Comparison of ENCODE assay signal across 12 cellular contexts in genomic region chr3:59709702-59710555, GRCh38.
A peak's percentile ranks its signal among the peaks of the same experiment; 100 is the strongest.
DNase-seq lines count a peak whose midpoint lies in the region; ATAC-seq and TF ChIP-seq lines count a peak whose summit lies in the region.
"Had no signal": no experiment of that assay in that cellular context is flagged by ENCODE, and none has a peak within 500 bp of the region (broad histone marks: within the 10 kb centered on the region; RNA-seq: fewer than 3 reads in every experiment).

No MANE protein-coding gene starts in this region.

- dilution Hi-C loops in mammary epithelial cell (cut with HindIII; ENCODE audit: low sequenced_read_pairs) = no loop called here

- CTCF ChIA-PET in mammary epithelial cell (lab: Charles Lee; ENCODE audit: low non-redundant PET) = no interaction called here

- peak; percentile 9 for DNase-seq in central memory CD4-positive, alpha-beta T cell
- DNase-seq in natural killer cell (no peak), DMS153 (lab: John Stamatoyannopoulos, UW) (no peak), mammary epithelial cell (no peak), NCI-H1417 treated with DMSO at 0.1 percent for 48 hours (lab: John Stamatoyannopoulos, UW) (no peak)
- DNase-seq: Calu3, NCI-H524 treated with DMSO at 0.1 percent for 48 hours, T1000 had no signal

- whole genome bisulfite sequencing in mammary epithelial cell (ENCODE audit: low coverage, missing lambda C conversion rate) = 36% methylated on average over 5 of the region's 5 CpGs

- H3K36me3 Mint-ChIP-seq in natural killer cell = peaks cover 13% of the 10 kb centered on the region

- H3K4me1 Mint-ChIP-seq in natural killer cell = no peaks in the 10 kb centered on the region

- H3K4me3 Mint-ChIP-seq in natural killer cell = no peak overlapping the region

- H3K36me3 ChIP-seq in BLaER1 = no peaks in the 10 kb centered on the region
- no peaks in the 10 kb centered on the region for H3K36me3 ChIP-seq in Loucy (ENCODE audit: insufficient read depth, low read length)
- H3K36me3 ChIP-seq in mammary epithelial cell (ENCODE audit: insufficient read depth, low read length) = no peaks in the 10 kb centered on the region
- H3K36me3 ChIP-seq: pancreas had no signal

- no peaks in the 10 kb centered on the region for H3K27me3 Mint-ChIP-seq in natural killer cell (ENCODE audit: low read depth in 2 of 2)

- peaks cover 11% of the 10 kb centered on the region for H3K4me1 ChIP-seq in BLaER1
- H3K4me1 ChIP-seq in Loucy (ENCODE audit: insufficient read depth, low read length, poor library complexity, severe bottlenecking) = peaks cover 51% of the 10 kb centered on the region
- H3K4me1 ChIP-seq in mammary epithelial cell (ENCODE audit: insufficient read depth, low read length) = no peaks in the 10 kb centered on the region
- H3K4me1 ChIP-seq: pancreas had no signal

- H2AFZ ChIP-seq in Loucy (ENCODE audit: low read length) (0 out of 2 replicates have a peak overlapping the region, but pooled peaks have one; percentile 3), mammary epithelial cell (ENCODE audit: low read depth, low read length) (no peak overlapping the region)

- no peaks in the 10 kb centered on the region for H3F3A ChIP-seq in Loucy (ENCODE audit: low read depth)

- no peak overlapping the region for H3K27ac Mint-ChIP-seq in natural killer cell

- BruUV-seq in mammary epithelial cell (replicated peaks; lab: Mats Ljungman, UMichigan) = no TSS peak

- no peaks in the 10 kb centered on the region for H3K79me2 ChIP-seq in Loucy (ENCODE audit: insufficient read depth, low read length)
- no peaks in the 10 kb centered on the region for H3K79me2 ChIP-seq in mammary epithelial cell (ENCODE audit: insufficient read depth, low read length)

- in situ Hi-C loops in mammary epithelial cell (cut with MboI; ENCODE audit: low sequenced_read_pairs in 2 of 2) = no loop called here

- no peak for TF ChIP-seq CTCF in Loucy (conservative IDR thresholded peaks at IDR 0.05; ENCODE audit: low read length)
- TF ChIP-seq CTCF in natural killer cell (IDR thresholded peaks at IDR 0.05) = no peak
- no peak for TF ChIP-seq CTCF in mammary epithelial cell (conservative IDR thresholded peaks at IDR 0.05 in 1 of 2, IDR thresholded peaks at IDR 0.05 in 1 of 2; ENCODE audit: extremely low read depth in 1 of 2, insufficient read depth in 1 of 2, low read depth in 1 of 2, low read length in 2 of 2)

- H3K9ac ChIP-seq in BLaER1 = no peak overlapping the region
- peak overlapping the region; percentile 45 for H3K9ac ChIP-seq in Loucy (ENCODE audit: low read depth, low read length, poor library complexity, severe bottlenecking)
- no peak overlapping the region for H3K9ac ChIP-seq in mammary epithelial cell (ENCODE audit: insufficient read depth, low read length)

- intact Hi-C loops in natural killer cell (cut with micrococcal nuclease) = no loop called here
- intact Hi-C loops in mammary epithelial cell (cut with micrococcal nuclease) = no loop called here

- H3K27me3 ChIP-seq in BLaER1 = no peaks in the 10 kb centered on the region
- no peaks in the 10 kb centered on the region for H3K27me3 ChIP-seq in Loucy (ENCODE audit: insufficient read depth, low read length, poor library complexity, severe bottlenecking)
- no peaks in the 10 kb centered on the region for H3K27me3 ChIP-seq in mammary epithelial cell (ENCODE audit: insufficient read depth, low read length)
- H3K27me3 ChIP-seq: pancreas had no signal

- H3K27ac ChIP-seq in BLaER1 (no peak overlapping the region), mammary epithelial cell (ENCODE audit: insufficient read depth, low read depth, low read length) (no peak overlapping the region)
- H3K27ac ChIP-seq: pancreas had no signal

- H4K20me1 ChIP-seq in BLaER1 (no peaks in the 10 kb centered on the region), Loucy (ENCODE audit: insufficient read depth, low read length, poor library complexity, severe bottlenecking) (no peaks in the 10 kb centered on the region), mammary epithelial cell (ENCODE audit: insufficient read depth, low read length) (no peaks in the 10 kb centered on the region)

- H3K9me3 Mint-ChIP-seq in natural killer cell = peaks cover 2 to 3% of the 10 kb centered on the region in 2 donors

- ATAC-seq in natural killer cell (peak; percentile 59 to 88 (median 83)), GM18909 (IDR thresholded peaks at IDR 0.05; ENCODE audit: poor library complexity, unreplicated experiment) (no peak)

- H3K9me3 ChIP-seq in BLaER1 (no peaks in the 10 kb centered on the region), Loucy (ENCODE audit: insufficient read depth, low read depth, low read length) (no peaks in the 10 kb centered on the region), mammary epithelial cell (replicated peaks; ENCODE audit: insufficient read depth, low read length) (no peaks in the 10 kb centered on the region)
- H3K9me3 ChIP-seq: pancreas had no signal

- H3K9me2 ChIP-seq in Loucy (replicated peaks; ENCODE audit: low read depth, low read length) = no peaks in the 10 kb centered on the region

- H3K4me2 ChIP-seq in BLaER1 (peak overlapping the region; percentile 22; the same call in 1 of the 2 replicates), Loucy (ENCODE audit: low read depth, low read length, poor library complexity, severe bottlenecking) (peak overlapping the region; percentile 74), mammary epithelial cell (ENCODE audit: insufficient read depth, low read depth, low read length) (no peak overlapping the region)

- H3K4me3 ChIP-seq in BLaER1 (no peak overlapping the region), Loucy (ENCODE audit: low read length, poor library complexity, severe bottlenecking) (peak overlapping the region; percentile 58), mammary epithelial cell (replicated peaks in 1 of 3; ENCODE audit: insufficient read depth in 1 of 3, low read depth in 2 of 3, low read length in 3 of 3) (no peak overlapping the region)
- H3K4me3 ChIP-seq: pancreas had no signal
